In genomic region chr16:50203681-50204080, GRCh38 we compare ENCODE assay signal across 11 cellular contexts. TPM values are rescaled to one million over a fixed set of nuclear protein-coding genes. Genes with fewer than 3 reads are reported as not detected.
DNase-seq lines count a peak whose midpoint lies in the region; ATAC-seq, FAIRE-seq and TF ChIP-seq lines count a peak whose summit lies in the region.
"Had no signal": no experiment of that assay in that cellular context is flagged by ENCODE, and none has a peak within 500 bp of the region (broad histone marks: within the 10 kb centered on the region; RNA-seq: fewer than 3 reads in every experiment).

No MANE protein-coding gene starts in this region.

- H3K9me1 ChIP-seq in IMR-90 (ENCODE audit: insufficient read depth, low read length), result peaks cover 19% of the 10 kb centered on the region
- H3K9me1 ChIP-seq in endothelial cell of umbilical vein (replicated peaks; ENCODE audit: control insufficient read depth, extremely low read depth, insufficient read depth, low read length), result no peaks in the 10 kb centered on the region

- in situ Hi-C loops in IMR-90 (cut with MboI; ENCODE audit: low sequenced_read_pairs), result loop anchor here (25.0 kb wide), 2 partner anchors 459 to 584 kb away; no protein-coding TSS in a partner anchor

- no peak for DNase-seq in IMR-90
- no peak for DNase-seq in endothelial cell of umbilical vein (ENCODE audit: low read depth, low spot score)
- DNase-seq in trophoblast cell, result no peak
- DNase-seq in NCI-H2029 treated with DMSO at 0.1 percent for 48 hours (lab: John Stamatoyannopoulos, UW), result no peak
- DNase-seq in UCSD-AML1 (lab: John Stamatoyannopoulos, UW; ENCODE audit: unreplicated experiment), result no peak
- DNase-seq in NCI-H2227 treated with DMSO at 0.1 percent for 48 hours (lab: John Stamatoyannopoulos, UW), result no peak
- DNase-seq: CD8-positive, alpha-beta memory T cell; cortex of kidney; NCI-H1417 treated with DMSO at 0.1 percent for 48 hours had no signal

- H4K20me1 ChIP-seq in IMR-90 (ENCODE audit: insufficient read depth, low read length), result peaks cover 6% of the 10 kb centered on the region; the same call in 1 of the 2 replicates
- no peaks in the 10 kb centered on the region for H4K20me1 ChIP-seq in endothelial cell of umbilical vein (replicated peaks; ENCODE audit: control insufficient read depth, extremely low read depth, insufficient read depth, low read length)

- H3K23ac ChIP-seq in IMR-90 (ENCODE audit: low read depth, low read length), result peak overlapping the region; percentile 83
- H3K23ac ChIP-seq in trophoblast cell (ENCODE audit: low read length), result no peak overlapping the region

- H2BK20ac ChIP-seq in IMR-90 (ENCODE audit: low read depth, low read length), result peak overlapping the region; percentile 54

- H3K79me1 ChIP-seq in IMR-90 (ENCODE audit: low read depth in 1 of 2, low read length in 2 of 2) (peaks cover 36 to 76% of the 10 kb centered on the region in 2 experiments), trophoblast cell (ENCODE audit: low read length) (peaks cover 4% of the 10 kb centered on the region)

- H3K79me2 ChIP-seq in ACC112 (ENCODE audit: control insufficient read depth, insufficient read depth, low read length, unreplicated experiment) (peaks cover 57% of the 10 kb centered on the region), endothelial cell of umbilical vein (ENCODE audit: control insufficient read depth, insufficient read depth, low read length) (peaks cover 48% of the 10 kb centered on the region), trophoblast cell (ENCODE audit: control insufficient read depth, insufficient read depth, low read length, poor library complexity) (peaks cover 2% of the 10 kb centered on the region)

- H2BK5ac ChIP-seq in IMR-90 (ENCODE audit: low read depth, low read length, poor library complexity, severe bottlenecking) (peak overlapping the region; percentile 70), trophoblast cell (ENCODE audit: low read depth, low read length, poor library complexity) (peak overlapping the region; percentile 34)

- TF ChIP-seq POLR2A in IMR-90 (IDR thresholded peaks at IDR 0.05; ENCODE audit: low read depth, low read length), result no peak
- no peak for TF ChIP-seq POLR2A in endothelial cell of umbilical vein (IDR thresholded peaks at IDR 0.05; ENCODE audit: low read depth, low read length)

- H2AFZ ChIP-seq in ACC112 (ENCODE audit: low read length, unreplicated experiment) (no peak overlapping the region), IMR-90 (replicated peaks; ENCODE audit: low read length, poor library complexity) (no peak overlapping the region), endothelial cell of umbilical vein (ENCODE audit: low read depth, low read length) (no peak overlapping the region), trophoblast cell (ENCODE audit: insufficient read depth, low read length, poor library complexity) (no peak overlapping the region)

- no peak overlapping the region for H2AK9ac ChIP-seq in IMR-90 (replicated peaks; ENCODE audit: low read depth, low read length, poor library complexity)

- H3K27me3 ChIP-seq in ACC112 (ENCODE audit: insufficient read depth, low read length), result no peaks in the 10 kb centered on the region
- no peaks in the 10 kb centered on the region for H3K27me3 ChIP-seq in IMR-90 (ENCODE audit: control insufficient read depth, insufficient read depth, low read length)
- H3K27me3 ChIP-seq in endothelial cell of umbilical vein (ENCODE audit: control insufficient read depth in 2 of 2, insufficient read depth in 2 of 2, low read length in 2 of 2), result no peaks in the 10 kb centered on the region
- H3K27me3 ChIP-seq in trophoblast cell (ENCODE audit: insufficient read depth, low read length), result no peaks in the 10 kb centered on the region

- H3K9ac ChIP-seq in IMR-90 (ENCODE audit: low read depth, low read length) (no peak overlapping the region; the same call in 1 of the 2 replicates), endothelial cell of umbilical vein (replicated peaks; ENCODE audit: extremely low read depth, insufficient read depth, low read length) (peak overlapping the region; percentile 78), trophoblast cell (ENCODE audit: low read length) (no peak overlapping the region)

- peak overlapping the region; percentile 87 for H2BK12ac ChIP-seq in trophoblast cell (ENCODE audit: low read length)

- H4K12ac ChIP-seq in trophoblast cell (ENCODE audit: low read depth, low read length), result no peak overlapping the region

- H2BK15ac ChIP-seq in IMR-90 (ENCODE audit: low read depth, low read length), result peak overlapping the region; percentile 86; the same call in 2 of the 3 replicates

- peak overlapping the region; percentile 46; the same call in 1 of the 2 replicates for H3K56ac ChIP-seq in IMR-90 (ENCODE audit: extremely low read depth, insufficient read depth, low read length)

- H3K4ac ChIP-seq in IMR-90 (ENCODE audit: low read depth, low read length) (peak overlapping the region; percentile 59), trophoblast cell (ENCODE audit: low read depth, low read length) (peak overlapping the region; percentile 13)

- FAIRE-seq in endothelial cell of umbilical vein (lab: Jason Lieb, UNC), result no peak

- no peaks in the 10 kb centered on the region for H3K9me3 ChIP-seq in IMR-90 (ENCODE audit: control insufficient read depth, insufficient read depth, low read length)
- no peaks in the 10 kb centered on the region for H3K9me3 ChIP-seq in endothelial cell of umbilical vein (replicated peaks; ENCODE audit: control insufficient read depth, insufficient read depth, low read length)
- peaks cover 2% of the 10 kb centered on the region for H3K9me3 ChIP-seq in trophoblast cell (ENCODE audit: insufficient read depth, low read depth, low read length)

- H3K18ac ChIP-seq in IMR-90 (ENCODE audit: low read depth, low read length), result peak overlapping the region; percentile 66
- peak overlapping the region; percentile 38 for H3K18ac ChIP-seq in trophoblast cell (ENCODE audit: low read length)

- TF ChIP-seq CTCF in IMR-90 (conservative IDR thresholded peaks at IDR 0.05; ENCODE audit: low read depth, low read length), result no peak
- TF ChIP-seq CTCF in endothelial cell of umbilical vein (IDR thresholded peaks at IDR 0.05; ENCODE audit: extremely low read depth in 1 of 2, insufficient read depth in 1 of 2, low read depth in 1 of 2, low read length in 2 of 2), result no peak

- CTCF ChIA-PET in IMR-90 (lab: Yijun Ruan, JAX) (interaction anchor here (0.8 to 1.4 kb wide), 2 partner anchors 8 to 178 kb away, joined by 3 to 4 read pairs; partner anchors contain the start of gene CNEP1R1), endothelial cell of umbilical vein (lab: Charles Lee) (interaction anchor here (1.0 to 2.5 kb wide), 6 partner anchors 9 to 178 kb away, joined by 3 to 7 read pairs (median 4); partner anchors contain the start of gene CNEP1R1)

- H2AK5ac ChIP-seq in IMR-90 (ENCODE audit: low read depth, low read length) (peak overlapping the region; percentile 95), trophoblast cell (ENCODE audit: low read length) (peak overlapping the region; percentile 2)

- peak overlapping the region; percentile 58 for H2BK120ac ChIP-seq in IMR-90 (ENCODE audit: low read depth, low read length)
- peak overlapping the region; percentile 28 for H2BK120ac ChIP-seq in trophoblast cell (ENCODE audit: insufficient read depth, low read length, poor library complexity)

- H3K4me1 ChIP-seq in ACC112 (ENCODE audit: control insufficient read depth, insufficient read depth, low read length, unreplicated experiment) (peaks cover 51% of the 10 kb centered on the region), IMR-90 (ENCODE audit: control insufficient read depth, insufficient read depth, low read length) (peaks cover 22% of the 10 kb centered on the region), endothelial cell of umbilical vein (ENCODE audit: control insufficient read depth, extremely low read depth, insufficient read depth, low read length) (peaks cover 36% of the 10 kb centered on the region), trophoblast cell (ENCODE audit: control insufficient read depth in 1 of 2, insufficient read depth in 2 of 2, low read length in 2 of 2) (peaks cover 7 to 12% of the 10 kb centered on the region in 2 experiments)

- H3K27ac ChIP-seq in ACC112 (ENCODE audit: low read depth, low read length) (peak overlapping the region; percentile 99), IMR-90 (ENCODE audit: insufficient read depth, low read length) (peak overlapping the region; percentile 84), endothelial cell of umbilical vein (ENCODE audit: insufficient read depth, low read depth, low read length) (peak overlapping the region; percentile 93), trophoblast cell (ENCODE audit: low read depth, low read length) (peak overlapping the region; percentile 63)

- POLR2A ChIA-PET in IMR-90 (lab: Charles Lee; ENCODE audit: unreplicated experiment) (interaction anchor here (1.0 kb wide), 1 partner anchor 138 kb away, joined by 3 read pairs; no protein-coding TSS in a partner anchor), endothelial cell of umbilical vein (lab: Charles Lee) (no interaction called here)

- H3K14ac ChIP-seq in IMR-90 (replicated peaks; ENCODE audit: low read depth, low read length) (peak overlapping the region; percentile 39), trophoblast cell (ENCODE audit: low read length) (peak overlapping the region; percentile 30)

- H4K91ac ChIP-seq in IMR-90 (ENCODE audit: insufficient read depth, low read depth, low read length), result peak overlapping the region; percentile 87
- H4K91ac ChIP-seq in trophoblast cell (ENCODE audit: low read depth, low read length), result peak overlapping the region; percentile 41

- BruUV-seq in IMR-90 (replicated peaks; lab: Mats Ljungman, UMichigan) (no TSS peak), endothelial cell of umbilical vein (replicated peaks; lab: Mats Ljungman, UMichigan) (no TSS peak)

- WGBS in IMR-90 (ENCODE audit: extremely low coverage in 2 of 2, insufficient read length in 1 of 2), 2 experiments, result no CpG with 5 or more reads among the region's 6 CpGs
- WGBS in trophoblast cell (ENCODE audit: extremely low coverage, insufficient coverage, insufficient read length), result no CpG with 5 or more reads among the region's 6 CpGs

- no peak for TF ChIP-seq RAD21 in IMR-90 (IDR thresholded peaks at IDR 0.05; ENCODE audit: low read length)

- H3K4me2 ChIP-seq in IMR-90 (ENCODE audit: low read depth, low read length), result no peak overlapping the region; the same call in 1 of the 2 replicates
- peak overlapping the region; percentile 88 for H3K4me2 ChIP-seq in endothelial cell of umbilical vein (ENCODE audit: insufficient read depth, low read length)
- H3K4me2 ChIP-seq in trophoblast cell (ENCODE audit: low read length), result no peak overlapping the region

- H3K4me3 ChIP-seq in ACC112 (ENCODE audit: low read depth, low read length), result peak overlapping the region; percentile 63
- H3K4me3 ChIP-seq in IMR-90 (ENCODE audit: insufficient read depth, low read depth, low read length), result no peak overlapping the region
- H3K4me3 ChIP-seq in endothelial cell of umbilical vein (replicated peaks in 1 of 3; ENCODE audit: insufficient read depth in 1 of 3, low read depth in 1 of 3, low read length in 3 of 3), result no peak overlapping the region
- H3K4me3 ChIP-seq in trophoblast cell (ENCODE audit: low read depth, low read length), result no peak overlapping the region

- H3K36me3 ChIP-seq in ACC112 (ENCODE audit: insufficient read depth, low read length) (no peaks in the 10 kb centered on the region), IMR-90 (ENCODE audit: control insufficient read depth, insufficient read depth, low read length) (no peaks in the 10 kb centered on the region), endothelial cell of umbilical vein (ENCODE audit: control insufficient read depth in 2 of 2, extremely low read depth in 1 of 2, insufficient read depth in 2 of 2, low read length in 2 of 2) (no peaks in the 10 kb centered on the region), trophoblast cell (ENCODE audit: control insufficient read depth in 1 of 2, insufficient read depth in 2 of 2, low read length in 2 of 2) (no peaks in the 10 kb centered on the region)

- intact Hi-C loops in IMR-90 (cut with micrococcal nuclease), result no loop called here
- intact Hi-C loops in endothelial cell of umbilical vein (cut with micrococcal nuclease), result loop anchor here (2.0 kb wide), 3 partner anchors 21 to 137 kb away; partner anchors contain the start of gene TENT4B

- dilution Hi-C loops in IMR-90 (cut with HindIII; ENCODE audit: low sequenced_read_pairs, unreplicated experiment), result no loop called here
- dilution Hi-C loops in endothelial cell of umbilical vein (cut with MboI; ENCODE audit: extremely low pct_ligation_motif_present, low sequenced_read_pairs), result no loop called here

- H4K8ac ChIP-seq in IMR-90 (ENCODE audit: low read depth in 2 of 2, low read length in 2 of 2), result peak overlapping the region; percentile 15 to 64; a peak in 3 of 4 replicates
- H4K8ac ChIP-seq in trophoblast cell (ENCODE audit: low read depth, low read length), result no peak overlapping the region

- peak overlapping the region; percentile 49 for H4K5ac ChIP-seq in IMR-90 (ENCODE audit: low read depth, low read length)

- ATAC-seq in IMR-90 (ENCODE audit: low read depth), result no peak
- no peak for ATAC-seq in GM21825 (IDR thresholded peaks at IDR 0.05; ENCODE audit: unreplicated experiment)

RNA-seq across cellular contexts. Expression of gene TENT4B, which starts 50.6 kb away (rescaled TPM):
- total RNA-seq in IMR-90 (2012; rRNA removed), result 7.0 and 12.5 TPM in 2 replicates
- 4.1 and 5.2 TPM in 2 replicates for polyA plus RNA-seq in IMR-90 (2012; rRNA removed)
- polyA plus RNA-seq in IMR-90 (2012; cell fraction: cytosol; rRNA removed), result 1.2 and 1.5 TPM in 2 replicates
- 2.3 and 7.6 TPM in 2 replicates for polyA plus RNA-seq in IMR-90 (2012; cell fraction: nucleus; rRNA removed; ENCODE audit: low replicate concordance)
- total RNA-seq in endothelial cell of umbilical vein, result 13.1 TPM in 2 replicates
- polyA plus RNA-seq in endothelial cell of umbilical vein, result 3.5 and 4.2 TPM in 2 replicates
- 4.8 and 5.4 TPM in 2 replicates for polyA plus RNA-seq in endothelial cell of umbilical vein (2011; cell fraction: cytosol; rRNA removed)
- polyA plus RNA-seq in endothelial cell of umbilical vein (2011; cell fraction: nucleus; rRNA removed), result 8.8 and 12.1 TPM in 2 replicates
- polyA plus RNA-seq in endothelial cell of umbilical vein (2012), result 7.6 and 7.7 TPM in 2 replicates
- 7.2 and 8.6 TPM in 2 replicates for polyA minus RNA-seq in endothelial cell of umbilical vein
- polyA minus RNA-seq in endothelial cell of umbilical vein (2011; cell fraction: cytosol; rRNA and poly(A)+ RNA removed), result 10.3 TPM
- 8.8 and 9.2 TPM in 2 replicates for polyA minus RNA-seq in endothelial cell of umbilical vein (2011; cell fraction: nucleus; rRNA and poly(A)+ RNA removed)
- polyA plus RNA-seq in trophoblast cell (2013), result 13.0 and 13.3 TPM in 2 replicates
